ENCODE assay signal across 8 cellular contexts in the genomic region with DNA sequence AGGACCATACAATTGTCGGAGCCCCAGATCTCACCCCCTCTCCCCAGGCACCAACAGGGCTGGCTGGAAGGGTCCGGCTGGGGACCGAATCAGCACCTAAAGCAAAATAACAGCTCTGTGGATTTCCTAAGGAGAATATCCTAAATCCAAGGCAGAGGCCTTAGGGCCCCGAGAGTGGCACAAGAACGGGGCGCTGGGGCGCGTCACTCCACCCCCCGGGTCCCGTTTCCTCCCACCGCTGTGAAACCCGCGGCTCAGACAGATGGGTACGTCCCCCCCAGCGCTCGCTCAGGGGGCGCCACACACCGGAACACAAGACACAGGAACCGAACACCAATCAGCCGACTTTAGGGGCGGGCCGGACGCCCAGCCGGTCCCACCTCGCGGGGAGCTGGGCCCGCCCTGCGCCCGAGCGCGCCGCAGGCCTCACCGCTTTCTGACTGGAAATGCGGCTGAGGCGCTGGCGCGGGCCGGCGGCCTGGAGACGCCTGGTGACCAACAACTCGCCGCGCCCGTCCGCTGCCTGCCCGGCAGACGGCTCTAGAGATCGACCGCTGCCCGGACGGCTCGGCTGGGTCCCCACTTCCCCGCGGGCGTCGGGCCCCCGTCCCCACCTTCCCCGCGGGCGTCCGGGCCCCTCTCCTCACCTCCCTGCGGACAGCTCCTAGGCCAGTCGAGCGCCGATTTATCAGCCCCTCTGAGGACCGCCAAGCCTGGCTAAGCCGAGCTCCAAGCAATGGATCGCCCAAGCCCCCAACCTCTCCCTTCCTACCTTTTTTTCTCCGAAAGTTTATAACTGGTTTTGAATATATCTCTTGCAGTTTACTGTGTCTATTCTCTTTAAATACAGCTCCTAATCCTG.
A peak's percentile ranks its signal among the peaks of the same experiment; 100 is the strongest.
DNase-seq lines count a peak whose midpoint lies in the region; ATAC-seq and TF ChIP-seq lines count a peak whose summit lies in the region.

A gene with protein sequence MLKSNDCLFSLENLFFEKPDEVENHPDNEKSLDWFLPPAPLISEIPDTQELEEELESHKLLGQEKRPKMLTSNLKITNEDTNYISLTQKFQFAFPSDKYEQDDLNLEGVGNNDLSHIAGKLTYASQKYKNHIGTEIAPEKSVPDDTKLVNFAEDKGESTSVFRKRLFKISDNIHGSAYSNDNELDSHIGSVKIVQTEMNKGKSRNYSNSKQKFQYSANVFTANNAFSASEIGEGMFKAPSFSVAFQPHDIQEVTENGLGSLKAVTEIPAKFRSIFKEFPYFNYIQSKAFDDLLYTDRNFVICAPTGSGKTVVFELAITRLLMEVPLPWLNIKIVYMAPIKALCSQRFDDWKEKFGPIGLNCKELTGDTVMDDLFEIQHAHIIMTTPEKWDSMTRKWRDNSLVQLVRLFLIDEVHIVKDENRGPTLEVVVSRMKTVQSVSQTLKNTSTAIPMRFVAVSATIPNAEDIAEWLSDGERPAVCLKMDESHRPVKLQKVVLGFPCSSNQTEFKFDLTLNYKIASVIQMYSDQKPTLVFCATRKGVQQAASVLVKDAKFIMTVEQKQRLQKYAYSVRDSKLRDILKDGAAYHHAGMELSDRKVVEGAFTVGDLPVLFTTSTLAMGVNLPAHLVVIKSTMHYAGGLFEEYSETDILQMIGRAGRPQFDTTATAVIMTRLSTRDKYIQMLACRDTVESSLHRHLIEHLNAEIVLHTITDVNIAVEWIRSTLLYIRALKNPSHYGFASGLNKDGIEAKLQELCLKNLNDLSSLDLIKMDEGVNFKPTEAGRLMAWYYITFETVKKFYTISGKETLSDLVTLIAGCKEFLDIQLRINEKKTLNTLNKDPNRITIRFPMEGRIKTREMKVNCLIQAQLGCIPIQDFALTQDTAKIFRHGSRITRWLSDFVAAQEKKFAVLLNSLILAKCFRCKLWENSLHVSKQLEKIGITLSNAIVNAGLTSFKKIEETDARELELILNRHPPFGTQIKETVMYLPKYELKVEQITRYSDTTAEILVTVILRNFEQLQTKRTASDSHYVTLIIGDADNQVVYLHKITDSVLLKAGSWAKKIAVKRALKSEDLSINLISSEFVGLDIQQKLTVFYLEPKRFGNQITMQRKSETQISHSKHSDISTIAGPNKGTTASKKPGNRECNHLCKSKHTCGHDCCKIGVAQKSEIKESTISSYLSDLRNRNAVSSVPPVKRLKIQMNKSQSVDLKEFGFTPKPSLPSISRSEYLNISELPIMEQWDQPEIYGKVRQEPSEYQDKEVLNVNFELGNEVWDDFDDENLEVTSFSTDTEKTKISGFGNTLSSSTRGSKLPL (N-terminal part only) (minus strand): TSS at position 687 of the 862 bp plus-strand sequence. CDS start 3,755 bp downstream, outside the sequence.

- TF ChIP-seq CTCF in AG10803 (conservative IDR thresholded peaks at IDR 0.05; ENCODE audit: low read length) = no peak

- ATAC-seq in GM18867 (IDR thresholded peaks at IDR 0.05; ENCODE audit: unreplicated experiment) = peak; percentile 96
- ATAC-seq in HG03095 (IDR thresholded peaks at IDR 0.05; ENCODE audit: unreplicated experiment) = peak; percentile 97

- DNase-seq in AG10803 (ENCODE audit: low read depth) = peak; percentile 64
- peak; percentile 96 for DNase-seq in NCI-H2227 (lab: John Stamatoyannopoulos, UW; ENCODE audit: unreplicated experiment)
- peak; percentile 87 for DNase-seq in activated CD8-positive, alpha-beta memory T cell treated with anti-CD3 and anti-CD28 coated beads for 24 hours
- peak; percentile 59 for DNase-seq in epidermal melanocyte (ENCODE audit: insufficient read length, low spot score)
- DNase-seq in middle frontal gyrus (ENCODE audit: extremely low spot score, low spot score) = peak; percentile 58
- peak; percentile 7 to 37 for DNase-seq in stimulated activated CD8-positive, alpha-beta memory T cell treated with anti-CD3 and anti-CD28 coated beads, Interleukin-4, amount 100 ng/mL, for 1 hour (ENCODE audit: low read depth in 2 of 2, low spot score in 1 of 2)

- peak within 1 kb of the TSS; percentile 65 for H3K4me3 ChIP-seq in AG10803 (ENCODE audit: low read length)

Comparison
In these comparisons a context has a peak if more than half of its experiments do, and no peak if none do; other contexts are left out.
1. Peak in every context shown above with its lines: DNase-seq, ATAC-seq and H3K4me3 ChIP-seq.
2. DNase-seq: peak in every context shown above with its lines; median percentile 96 in NCI-H2227; 87 in activated CD8-positive, alpha-beta memory T cell treated with anti-CD3 and anti-CD28 coated beads for 24 hours; 64 in AG10803; 59 in epidermal melanocyte; 58 in middle frontal gyrus; 22 in stimulated activated CD8-positive, alpha-beta memory T cell treated with anti-CD3 and anti-CD28 coated beads, Interleukin-4, amount 100 ng/mL, for 1 hour.